1 cellular context compared by ENCODE assay signal in genomic region chr22:43099095-43099494, GRCh38.
TF ChIP-seq lines count a peak whose summit lies in the region.

No MANE protein-coding gene starts in this region.

TF ChIP-seq in H1, 55 proteins besides CTCF, POLR2A, EP300 and RAD21:
- TF ChIP-seq RXRA (IDR thresholded peaks at IDR 0.05; ENCODE audit: insufficient read depth, low read depth, low read length) (no peak), JUND (IDR thresholded peaks at IDR 0.05; ENCODE audit: low read length) (no peak), SAP30 (IDR thresholded peaks at IDR 0.05; ENCODE audit: insufficient read depth, insufficient replicate concordance, low read length) (no peak), CTBP2 (IDR thresholded peaks at IDR 0.05; ENCODE audit: borderline replicate concordance, insufficient read depth, insufficient read length, low read length) (no peak), POU5F1 (IDR thresholded peaks at IDR 0.05; ENCODE audit: low read depth, low read length) (no peak), POLR2AphosphoS5 (IDR thresholded peaks at IDR 0.05; ENCODE audit: low read depth, low read length) (no peak), SRF (IDR thresholded peaks at IDR 0.05; ENCODE audit: low read depth, low read length) (no peak), KDM1A (IDR thresholded peaks at IDR 0.05; ENCODE audit: borderline replicate concordance, low read length) (no peak), BACH1 (IDR thresholded peaks at IDR 0.05; ENCODE audit: low read length) (no peak), ZNF274 (IDR thresholded peaks at IDR 0.05; ENCODE audit: borderline replicate concordance, extremely low read depth, low read length) (no peak), CHD7 (IDR thresholded peaks at IDR 0.05; ENCODE audit: insufficient replicate concordance, low read length) (no peak), USF2 (IDR thresholded peaks at IDR 0.05; ENCODE audit: low read length) (no peak), SIX5 (IDR thresholded peaks at IDR 0.05; ENCODE audit: low read depth, low read length) (no peak), SP1 (IDR thresholded peaks at IDR 0.05; ENCODE audit: low read depth, low read length) (no peak), EGR1 (IDR thresholded peaks at IDR 0.05; ENCODE audit: borderline replicate concordance, low read depth, low read length) (no peak), CEBPB (IDR thresholded peaks at IDR 0.05; ENCODE audit: low read depth, low read length) (no peak), RFX5 (IDR thresholded peaks at IDR 0.05; ENCODE audit: borderline replicate concordance, low read depth, low read length) (no peak)
